In genomic region chr7:11216276-11216675, GRCh38 we compare ENCODE assay signal across 21 cellular contexts.
"Had no signal": no experiment of that assay in that cellular context is flagged by ENCODE, and none has a peak within 500 bp of the region (broad histone marks: within the 10 kb centered on the region; RNA-seq: fewer than 3 reads in every experiment).

No MANE protein-coding gene starts in this region.

- H3K9me3 ChIP-seq: MG63 had no signal

- ATAC-seq: activated T-helper 17 cell treated with anti-CD3 and anti-CD28 coated beads, Interleukin-2, amount 50 U/mL, for 72 hours; T-helper 17 cell had no signal

- DNase-seq: activated CD4-positive, alpha-beta memory T cell treated with anti-CD3 and anti-CD28 coated beads, Interleukin-2, amount 10 ng/mL, durations not matched to agents 7 days and 5 days; activated CD4-positive, alpha-beta T cell treated with anti-CD3 and anti-CD28 coated beads, Interleukin-2, amount 10 ng/mL, durations not matched to agents 7 days and 5 days; activated CD4-positive, CD25-positive, alpha-beta regulatory T cell; activated gamma-delta T cell; activated naive CD4-positive, alpha-beta T cell treated with anti-CD3 and anti-CD28 coated beads for 36 hours; activated T-cell treated with anti-CD3 and anti-CD28 coated beads for 4 hours; activated T-cell treated with anti-CD3 and anti-CD28 coated beads, Interleukin-2, amount 50 U/mL, for 48 hours; MG63; MV-4-11; NCI-H1092 treated with DMSO at 0.1 percent for 48 hours; NCI-H1417 treated with DMSO at 0.1 percent for 48 hours; NCI-H1694; NCI-H2081; NCI-H2171; NCI-H345; NCI-H510A treated with DMSO at 0.1 percent for 48 hours; NCI-H69; SIG-M5; T-helper 17 cell; T-helper 9 cell had no signal

- H3K4me3 ChIP-seq: MG63 had no signal

- H3K27me3 ChIP-seq: MG63 had no signal

- H3K36me3 ChIP-seq: MG63 had no signal
